1 cellular context compared by ENCODE assay signal in the genomic region with DNA sequence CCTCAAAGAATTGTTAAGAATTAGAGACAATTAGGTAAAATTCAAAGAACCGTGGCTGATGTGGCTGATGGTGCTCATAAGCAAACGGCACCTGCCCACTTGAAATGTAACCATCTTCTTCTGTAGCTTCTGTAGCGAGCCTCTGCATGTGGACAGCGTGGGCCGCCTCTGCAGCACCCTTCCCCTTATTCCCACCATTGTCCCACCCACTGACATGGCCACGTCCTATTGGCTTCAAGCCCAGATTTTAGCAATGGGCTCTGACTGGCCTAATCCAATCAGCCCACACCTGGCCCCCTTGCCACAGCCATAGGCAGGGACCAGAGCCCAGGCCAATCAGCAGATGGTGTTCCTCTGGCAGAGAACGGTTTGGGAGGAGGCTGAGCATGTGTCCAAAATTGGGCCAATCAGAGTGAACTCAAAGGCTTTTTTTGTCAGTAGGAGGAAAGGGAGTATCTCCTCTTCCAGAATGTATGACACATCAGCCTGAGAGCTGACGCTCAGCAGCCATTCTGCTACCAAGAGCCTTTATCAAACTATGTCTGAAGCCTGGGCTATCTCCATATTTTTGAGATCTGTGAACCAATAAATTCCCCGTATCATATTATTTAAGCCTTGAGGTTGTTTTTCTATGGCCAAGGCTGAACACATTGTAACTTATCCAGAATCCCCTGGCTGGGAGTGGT.
TF ChIP-seq lines count a peak whose summit lies in the region.

No MANE protein-coding gene starts in this region.

TF ChIP-seq in HCT116, 20 proteins besides CTCF, POLR2A, EP300 and RAD21 (continued from another document):
- TF ChIP-seq, protein P1, sequence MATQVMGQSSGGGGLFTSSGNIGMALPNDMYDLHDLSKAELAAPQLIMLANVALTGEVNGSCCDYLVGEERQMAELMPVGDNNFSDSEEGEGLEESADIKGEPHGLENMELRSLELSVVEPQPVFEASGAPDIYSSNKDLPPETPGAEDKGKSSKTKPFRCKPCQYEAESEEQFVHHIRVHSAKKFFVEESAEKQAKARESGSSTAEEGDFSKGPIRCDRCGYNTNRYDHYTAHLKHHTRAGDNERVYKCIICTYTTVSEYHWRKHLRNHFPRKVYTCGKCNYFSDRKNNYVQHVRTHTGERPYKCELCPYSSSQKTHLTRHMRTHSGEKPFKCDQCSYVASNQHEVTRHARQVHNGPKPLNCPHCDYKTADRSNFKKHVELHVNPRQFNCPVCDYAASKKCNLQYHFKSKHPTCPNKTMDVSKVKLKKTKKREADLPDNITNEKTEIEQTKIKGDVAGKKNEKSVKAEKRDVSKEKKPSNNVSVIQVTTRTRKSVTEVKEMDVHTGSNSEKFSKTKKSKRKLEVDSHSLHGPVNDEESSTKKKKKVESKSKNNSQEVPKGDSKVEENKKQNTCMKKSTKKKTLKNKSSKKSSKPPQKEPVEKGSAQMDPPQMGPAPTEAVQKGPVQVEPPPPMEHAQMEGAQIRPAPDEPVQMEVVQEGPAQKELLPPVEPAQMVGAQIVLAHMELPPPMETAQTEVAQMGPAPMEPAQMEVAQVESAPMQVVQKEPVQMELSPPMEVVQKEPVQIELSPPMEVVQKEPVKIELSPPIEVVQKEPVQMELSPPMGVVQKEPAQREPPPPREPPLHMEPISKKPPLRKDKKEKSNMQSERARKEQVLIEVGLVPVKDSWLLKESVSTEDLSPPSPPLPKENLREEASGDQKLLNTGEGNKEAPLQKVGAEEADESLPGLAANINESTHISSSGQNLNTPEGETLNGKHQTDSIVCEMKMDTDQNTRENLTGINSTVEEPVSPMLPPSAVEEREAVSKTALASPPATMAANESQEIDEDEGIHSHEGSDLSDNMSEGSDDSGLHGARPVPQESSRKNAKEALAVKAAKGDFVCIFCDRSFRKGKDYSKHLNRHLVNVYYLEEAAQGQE (IDR thresholded peaks at IDR 0.05; ENCODE audit: low read depth) = no peak
- TF ChIP-seq EGR1 (IDR thresholded peaks at IDR 0.05; ENCODE audit: low read depth) (no peak), ZNF274 (IDR thresholded peaks at IDR 0.05; ENCODE audit: low read depth, low read length) (no peak), FOSL1 (IDR thresholded peaks at IDR 0.05; ENCODE audit: low read depth) (no peak), CEBPB (IDR thresholded peaks at IDR 0.05; ENCODE audit: low read depth) (no peak), SRF (IDR thresholded peaks at IDR 0.05; ENCODE audit: low read depth) (no peak)
- TF ChIP-seq, protein P2, sequence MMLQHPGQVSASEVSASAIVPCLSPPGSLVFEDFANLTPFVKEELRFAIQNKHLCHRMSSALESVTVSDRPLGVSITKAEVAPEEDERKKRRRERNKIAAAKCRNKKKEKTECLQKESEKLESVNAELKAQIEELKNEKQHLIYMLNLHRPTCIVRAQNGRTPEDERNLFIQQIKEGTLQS (IDR thresholded peaks at IDR 0.05) = no peak
